ENCODE assay signal across 18 cellular contexts in the genomic region with DNA sequence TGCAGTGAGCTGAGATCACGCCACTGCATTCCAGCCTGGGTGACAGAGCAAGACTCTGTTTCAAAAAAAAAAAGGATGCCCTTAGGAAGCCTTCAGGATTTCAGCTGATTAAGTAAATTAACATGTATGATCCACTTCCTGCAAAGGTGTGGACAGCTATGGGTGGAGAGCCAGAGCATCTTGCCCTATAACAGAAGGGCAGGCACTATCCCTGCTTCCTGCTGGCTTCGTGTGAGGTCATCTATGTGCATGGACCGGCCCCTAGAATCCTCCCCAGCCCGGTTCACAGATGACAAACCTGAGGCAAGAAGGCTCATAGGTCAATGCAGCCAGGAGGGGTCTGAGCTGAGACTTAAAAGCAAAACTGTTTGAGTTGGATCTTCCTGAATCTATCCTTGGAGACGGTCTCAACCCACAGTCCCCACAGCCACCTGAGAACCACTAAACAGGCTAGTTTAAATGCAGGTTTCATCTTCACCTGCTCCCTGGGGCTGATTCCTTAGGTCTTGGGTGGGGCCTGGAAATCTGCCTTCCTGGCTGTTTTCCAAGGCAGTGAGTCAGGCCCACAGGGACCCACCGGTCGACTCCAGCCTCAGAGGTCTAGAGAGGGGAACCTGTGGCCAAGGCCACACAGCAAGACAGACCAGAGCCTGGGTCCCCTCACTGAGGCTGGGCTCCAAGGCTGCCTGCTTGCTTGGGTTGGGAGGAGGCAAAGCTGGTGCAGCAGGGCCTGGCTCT. TPM values are rescaled to one million over a fixed set of nuclear protein-coding genes. Genes with fewer than 3 reads are reported as not detected.
DNase-seq lines count a peak whose midpoint lies in the region; ATAC-seq and TF ChIP-seq lines count a peak whose summit lies in the region.
"Had no signal": no experiment of that assay in that cellular context is flagged by ENCODE, and none has a peak within 500 bp of the region (broad histone marks: within the 10 kb centered on the region; RNA-seq: fewer than 3 reads in every experiment).

No MANE protein-coding gene starts in this region.

- no peak overlapping the region for H3K9ac ChIP-seq in PC-3 (ENCODE audit: low read length)

- ATAC-seq in GM18502 (IDR thresholded peaks at IDR 0.05; ENCODE audit: poor library complexity, unreplicated experiment) (peak; percentile 11), HG02938 (IDR thresholded peaks at IDR 0.05; ENCODE audit: unreplicated experiment) (peak; percentile 8), PC-3 (no peak), left colon (peak; percentile 63), GM21717 (IDR thresholded peaks at IDR 0.05; ENCODE audit: unreplicated experiment) (no peak)
- ATAC-seq: heart right ventricle, SK-N-SH treated with all-trans-retinoic acid at 6 μM for 48 hours had no signal

- no peaks in the 10 kb centered on the region for H3K9me3 ChIP-seq in PC-3 (ENCODE audit: low read length)
- H3K9me3 ChIP-seq: heart right ventricle, ovary had no signal

- CTCF ChIA-PET in PC-3 (lab: Charles Lee): no interaction called here

- H3K4me2 ChIP-seq in PC-3 (ENCODE audit: low read length): no peak overlapping the region

- no peaks in the 10 kb centered on the region for H3K36me3 ChIP-seq in PC-3 (ENCODE audit: low read depth, low read length)
- H3K36me3 ChIP-seq: heart right ventricle, ovary had no signal

- H2AFZ ChIP-seq in PC-3 (ENCODE audit: low read length): no peak overlapping the region

- H3K27ac ChIP-seq in PC-3 (ENCODE audit: low read length): peak overlapping the region; percentile 41
- H3K27ac ChIP-seq: heart right ventricle, ovary, skin epidermis had no signal

- no peaks in the 10 kb centered on the region for H3K79me2 ChIP-seq in PC-3 (ENCODE audit: low read length)

- H3K27me3 ChIP-seq in PC-3 (ENCODE audit: low read length): no peaks in the 10 kb centered on the region
- H3K27me3 ChIP-seq: heart right ventricle, ovary had no signal

- no peak for TF ChIP-seq CTCF in PC-3 (conservative IDR thresholded peaks at IDR 0.05; ENCODE audit: low read depth, low read length)

- POLR2A ChIA-PET in PC-3 (lab: Charles Lee; ENCODE audit: unreplicated experiment): no interaction called here

- H3K4me3 ChIP-seq in PC-3 (ENCODE audit: low read length): no peak overlapping the region
- H3K4me3 ChIP-seq: heart right ventricle, ovary, skin epidermis had no signal

- intact Hi-C loops in PC-3 (cut with micrococcal nuclease) (no loop called here), left colon (cut with DNase I, micrococcal nuclease) (no loop called here)

- no peaks in the 10 kb centered on the region for H3K9me2 ChIP-seq in PC-3 (replicated peaks; ENCODE audit: low read length)

- peaks cover 10% of the 10 kb centered on the region for H3K4me1 ChIP-seq in PC-3 (ENCODE audit: insufficient read depth, low read length)

- no TSS peak for BruUV-seq in PC-3 (replicated peaks; lab: Mats Ljungman, UMichigan)

- H3F3A ChIP-seq in PC-3 (ENCODE audit: low read length, unreplicated experiment): no peaks in the 10 kb centered on the region

- peak; percentile 62 for DNase-seq in PC-3
- DNase-seq in left colon: no peak
- no peak for DNase-seq in dermis blood vessel endothelial cell
- DNase-seq in NK-92 (lab: John Stamatoyannopoulos, UW; ENCODE audit: unreplicated experiment): no peak
- no peak for DNase-seq in COLO829 (ENCODE audit: low spot score)
- DNase-seq: activated effector memory CD4-positive, alpha-beta T cell treated with Interleukin-2 at 50 U/mL for 16 hours; DMS53; heart right ventricle; HFFc6; kidney; NCI-H1105 treated with DMSO at 0.1 percent for 48 hours; ovary; stimulated activated naive CD4-positive, alpha-beta T cell treated with Interleukin-2 at 50 U/mL for 16 hours had no signal

- H4K20me1 ChIP-seq in PC-3 (ENCODE audit: low read length): no peaks in the 10 kb centered on the region

RNA-seq across cellular contexts. Expression of a gene that starts 55.2 kb away (rescaled TPM):
- total RNA-seq in PC-3 (2014; rRNA removed): not detected in 2 replicates
- total RNA-seq in left colon: 10 to 100 TPM in 1 of 2 donors, 1 to 10 TPM in 1; 5.0 to 24.2 TPM
- total RNA-seq in dermis blood vessel endothelial cell: not detected in 2 replicates
- total RNA-seq: HFFc6 had no signal

Comparison
In these comparisons a context has a peak if more than half of its experiments do, and no peak if none do; other contexts are left out.
1. ATAC-seq: peak in GM18502 (single experiment), HG02938 (single experiment) and left colon (single experiment); none in PC-3 (single experiment) and GM21717 (single experiment).